8 cellular contexts compared by ENCODE assay signal in genomic region chr3:133573629-133574194, GRCh38. TPM values are rescaled to one million over a fixed set of nuclear protein-coding genes. Genes with fewer than 3 reads are reported as not detected.
DNase-seq lines count a peak whose midpoint lies in the region; ATAC-seq and TF ChIP-seq lines count a peak whose summit lies in the region.

TSS of gene CDV3 (plus strand) at chr3:133573686. CDS start at chr3:133574045, 359 bp downstream.

- whole genome bisulfite sequencing in adipose tissue, 3 donors: 1% methylated on average over 70 to 79 of the region's 81 CpGs

- H3K36me3 Mint-ChIP-seq in stimulated activated effector memory CD8-positive, alpha-beta T cell treated with anti-CD3 and anti-CD28 coated beads, Interleukin-12 subunit alpha, Interleukin-12 subunit beta, amount 100 ng/mL, for 72 hours: peaks cover 58% of the 10 kb centered on the region

- peak within 1 kb of the TSS; percentile 70 for H3K4me3 ChIP-seq in AG09309 (ENCODE audit: control insufficient read depth, low read depth, low read length)
- H3K4me3 ChIP-seq in iPS-18c (ENCODE audit: insufficient read depth, low read depth, low read length): peak within 1 kb of the TSS; percentile 85

- no peaks in the 10 kb centered on the region for H3K9me3 ChIP-seq in iPS-18c (ENCODE audit: control insufficient read depth, insufficient read depth, low read length)

- H3K27ac ChIP-seq in adipose tissue (ENCODE audit: low read depth, low read length): peak within 1 kb of the TSS; percentile 100

- peaks cover 55% of the 10 kb centered on the region for H3K4me1 Mint-ChIP-seq in stimulated activated effector memory CD8-positive, alpha-beta T cell treated with anti-CD3 and anti-CD28 coated beads, Interleukin-12 subunit alpha, Interleukin-12 subunit beta, amount 100 ng/mL, for 72 hours

- peak within 1 kb of the TSS; percentile 97 for H3K27ac Mint-ChIP-seq in stimulated activated effector memory CD8-positive, alpha-beta T cell treated with anti-CD3 and anti-CD28 coated beads, Interleukin-12 subunit alpha, Interleukin-12 subunit beta, amount 100 ng/mL, for 72 hours

- DNase-seq in AG09309 (ENCODE audit: low read depth) (no peak), middle frontal gyrus (ENCODE audit: extremely low spot score, low spot score) (no peak), cerebellar nuclear complex (lab: John Stamatoyannopoulos, UW) (no peak)
- no peak for DNase-seq in stimulated activated effector memory CD8-positive, alpha-beta T cell treated with anti-CD3 and anti-CD28 coated beads, Interleukin-12 subunit alpha, Interleukin-12 subunit beta, amount 100 ng/mL, for 72 hours (ENCODE audit: low spot score in 2 of 2)

- no peak for TF ChIP-seq CTCF in AG09309 (IDR thresholded peaks at IDR 0.05; ENCODE audit: control insufficient read depth, insufficient read depth, low read depth, low read length, missing control alignments)

- ATAC-seq in GM19395 (IDR thresholded peaks at IDR 0.05; ENCODE audit: unreplicated experiment) (peak; percentile 25), HG03439 (IDR thresholded peaks at IDR 0.05; ENCODE audit: unreplicated experiment) (peak; percentile 29)
- peak; percentile 64 for ATAC-seq in stimulated activated effector memory CD8-positive, alpha-beta T cell treated with anti-CD3 and anti-CD28 coated beads, Interleukin-12 subunit alpha, Interleukin-12 subunit beta, amount 100 ng/mL, for 72 hours

- peak within 1 kb of the TSS; percentile 90 for H3K4me3 Mint-ChIP-seq in stimulated activated effector memory CD8-positive, alpha-beta T cell treated with anti-CD3 and anti-CD28 coated beads, Interleukin-12 subunit alpha, Interleukin-12 subunit beta, amount 100 ng/mL, for 72 hours

- H3K9me3 Mint-ChIP-seq in stimulated activated effector memory CD8-positive, alpha-beta T cell treated with anti-CD3 and anti-CD28 coated beads, Interleukin-12 subunit alpha, Interleukin-12 subunit beta, amount 100 ng/mL, for 72 hours: no peaks in the 10 kb centered on the region

RNA-seq across cellular contexts. Expression of gene CDV3, which starts in this region (rescaled TPM):
- 100 to 1,000 TPM in 2 of 3 donors, 10 to 100 TPM in 1; 43.3 to 109 (median 106) TPM for polyA plus RNA-seq in adipose tissue
